11 cellular contexts compared by ENCODE assay signal in the genomic region with DNA sequence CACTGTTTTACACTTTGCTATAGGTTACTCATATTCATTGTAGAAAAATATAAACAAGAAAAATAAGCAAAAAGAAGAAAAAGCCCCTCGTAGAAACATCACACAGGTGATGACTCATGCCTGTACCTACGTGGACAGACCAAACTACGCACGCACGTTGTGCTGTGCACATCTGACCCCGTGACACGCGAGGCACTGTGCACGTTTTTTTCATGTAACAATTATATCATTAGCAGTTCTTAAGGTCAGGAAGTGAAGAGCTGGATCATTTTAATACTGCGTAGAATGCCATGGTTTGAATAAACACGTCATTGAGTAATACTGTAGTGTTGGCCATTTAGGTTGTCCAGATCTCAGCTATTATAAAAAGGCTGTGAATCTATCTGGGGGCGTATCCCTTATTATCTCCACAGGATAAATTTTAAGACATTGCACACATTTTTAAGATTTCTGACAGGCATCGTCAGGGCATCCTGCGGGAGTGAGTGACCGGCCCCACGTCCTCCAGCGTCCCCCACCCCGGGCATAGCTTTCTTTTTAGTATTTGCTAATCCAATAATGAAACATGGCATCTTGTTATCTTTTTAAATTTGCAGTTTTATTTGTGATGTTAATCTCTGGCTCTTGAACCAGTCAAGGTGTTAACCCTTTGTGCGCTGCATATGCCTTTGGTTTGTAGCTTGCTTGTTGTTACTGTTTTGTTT. TPM values are rescaled to one million over a fixed set of nuclear protein-coding genes. Genes with fewer than 3 reads are reported as not detected.
DNase-seq lines count a peak whose midpoint lies in the region; ATAC-seq and TF ChIP-seq lines count a peak whose summit lies in the region.
"Had no signal": no experiment of that assay in that cellular context is flagged by ENCODE, and none has a peak within 500 bp of the region (broad histone marks: within the 10 kb centered on the region; RNA-seq: fewer than 3 reads in every experiment).

No MANE protein-coding gene starts in this region.

- CTCF ChIA-PET in BJ (lab: Yijun Ruan, JAX): interaction anchor here (0.9 to 1.2 kb wide), 3 partner anchors 10 to 89 kb away, joined by 3 to 4 read pairs (median 3); no protein-coding TSS in a partner anchor

- POLR2A ChIA-PET in BJ (lab: Charles Lee): no interaction called here

- ATAC-seq in sciatic nerve: no peak
- ATAC-seq in GM18511 (IDR thresholded peaks at IDR 0.05; ENCODE audit: unreplicated experiment): no peak
- ATAC-seq in Right ventricle myocardium superior (ENCODE audit: poor library complexity): no peak

- peaks cover 11% of the 10 kb centered on the region for H3K27me3 ChIP-seq in BJ (ENCODE audit: control insufficient read depth, insufficient read depth, low read length)

- H3K4me3 ChIP-seq in BJ (ENCODE audit: low read depth, low read length) (no peak overlapping the region), fibroblast of mammary gland (ENCODE audit: control insufficient read depth, low read depth, low read length) (no peak overlapping the region)

- intact Hi-C loops in sciatic nerve (cut with DNase I) (no loop called here), Right ventricle myocardium superior (cut with DNase I) (no loop called here)

- DNase-seq in BJ (ENCODE audit: low read depth) (peak; percentile 25), NCI-H460 (ENCODE audit: extremely low read depth, low read depth) (peak; percentile 84), fibroblast of mammary gland (ENCODE audit: low read depth) (peak; percentile 72), sciatic nerve (ENCODE audit: low spot score) (peak; percentile 26), Right ventricle myocardium superior (no peak), NCI-H510A (lab: John Stamatoyannopoulos, UW) (no peak), NCI-H1048 (lab: John Stamatoyannopoulos, UW) (no peak)
- DNase-seq: amniotic stem cell; Karpas-422; stimulated activated CD4-positive, alpha-beta T cell treated with anti-CD3 and anti-CD28 coated beads, Interleukin-15, amount 100 ng/mL, for 24 hours had no signal

- no peaks in the 10 kb centered on the region; the same call in 1 of the 2 replicates for H3K36me3 ChIP-seq in BJ (ENCODE audit: control insufficient read depth, insufficient read depth, low read length)

- TF ChIP-seq CTCF in BJ (IDR thresholded peaks at IDR 0.05; ENCODE audit: insufficient read depth, low read depth, low read length) (no peak), fibroblast of mammary gland (conservative IDR thresholded peaks at IDR 0.05; ENCODE audit: control insufficient read depth, insufficient read depth, low read depth, low read length) (no peak)

RNA-seq across cellular contexts. Expression of a gene that starts 23.4 kb away (rescaled TPM):
- polyA plus RNA-seq in BJ (2011; rRNA removed): 8.9 and 10.9 TPM in 2 replicates
- polyA minus RNA-seq in BJ (2011; rRNA and poly(A)+ RNA removed): 13.5 and 15.4 TPM in 2 replicates
- total RNA-seq in NCI-H460 (2014; rRNA removed; shearing (Covaris generic)): 33.6 and 36.6 TPM in 2 replicates
- polyA plus RNA-seq in NCI-H460 (2014; cell fraction: nucleus; rRNA removed): 34.3 and 37.8 TPM in 2 replicates
- total RNA-seq in sciatic nerve: 35.0 TPM
- 11.6 TPM for total RNA-seq in Right ventricle myocardium superior

Comparison
In these comparisons a context has a peak if more than half of its experiments do, and no peak if none do; other contexts are left out.
1. DNase-seq: peak in BJ (single experiment), NCI-H460 (single experiment), fibroblast of mammary gland (single experiment) and sciatic nerve (single experiment); none in Right ventricle myocardium superior (single experiment), NCI-H510A (single experiment) and NCI-H1048 (single experiment).